In genomic region chr12:121888083-121888477, GRCh38 we compare ENCODE assay signal across 8 cellular contexts. TPM values are rescaled to one million over a fixed set of nuclear protein-coding genes. Genes with fewer than 3 reads are reported as not detected.
A peak's percentile ranks its signal among the peaks of the same experiment; 100 is the strongest.
DNase-seq lines count a peak whose midpoint lies in the region; ATAC-seq lines count a peak whose summit lies in the region.

No MANE protein-coding gene starts in this region.

- ATAC-seq in right cardiac atrium: no peak

- H3K9me3 Mint-ChIP-seq in activated CD4-positive, alpha-beta memory T cell treated with anti-CD3 and anti-CD28 coated beads for 36 hours: no peaks in the 10 kb centered on the region

- H3K9me3 ChIP-seq in right cardiac atrium (ENCODE audit: control insufficient read depth, low read length) (no peaks in the 10 kb centered on the region), skeletal muscle tissue (ENCODE audit: control insufficient read depth in 3 of 3, low read length in 3 of 3) (no peaks in the 10 kb centered on the region)

- 61% methylated on average over 6 of the region's 6 CpGs for WGBS in right cardiac atrium

- no peaks in the 10 kb centered on the region for H3K27me3 Mint-ChIP-seq in activated CD4-positive, alpha-beta memory T cell treated with anti-CD3 and anti-CD28 coated beads for 36 hours

- intact Hi-C loops in activated CD4-positive, alpha-beta memory T cell treated with anti-CD3 and anti-CD28 coated beads for 36 hours (cut with micrococcal nuclease): loop anchor here (1.0 to 5.0 kb wide), 13 partner anchors 31 to 856 kb away; partner anchors contain the start of genes CFAP251, MLXIP, ORAI1 and RNF34
- intact Hi-C loops in right cardiac atrium (cut with DNase I): loop anchor here (5.0 to 10.0 kb wide), 4 partner anchors 46 to 183 kb away; no protein-coding TSS in a partner anchor

- H3K27ac ChIP-seq in right cardiac atrium (ENCODE audit: low read length): peak overlapping the region; percentile 46
- peak overlapping the region; percentile 96 for H3K27ac ChIP-seq in skeletal muscle tissue (ENCODE audit: low read depth, low read length)

- peaks cover 2% of the 10 kb centered on the region; the same call in 1 of the 2 replicates for H3K27me3 ChIP-seq in H7 (ENCODE audit: control insufficient read depth, insufficient read depth, low read length)
- no peaks in the 10 kb centered on the region for H3K27me3 ChIP-seq in right cardiac atrium (ENCODE audit: control insufficient read depth, insufficient read depth)
- H3K27me3 ChIP-seq in skeletal muscle tissue (ENCODE audit: control insufficient read depth in 3 of 3, insufficient read depth in 3 of 3, low read length in 3 of 3): no peaks in the 10 kb centered on the region

- H3K4me3 ChIP-seq in H7 (ENCODE audit: insufficient read depth, low read depth, low read length) (peak overlapping the region; percentile 90), right cardiac atrium (ENCODE audit: low read length) (peak overlapping the region; percentile 93), skeletal muscle tissue (ENCODE audit: low read length in 3 of 3) (peak overlapping the region; percentile 96 to 99 (median 99))

- H3K4me1 ChIP-seq in right cardiac atrium (ENCODE audit: control insufficient read depth, insufficient read depth, low read length): no peaks in the 10 kb centered on the region
- H3K4me1 ChIP-seq in skeletal muscle tissue (ENCODE audit: control insufficient read depth in 3 of 3, insufficient read depth in 3 of 3, low read length in 3 of 3): peaks cover 16 to 31% (median 23%) of the 10 kb centered on the region in 3 donors

- POLR2A ChIA-PET in activated CD4-positive, alpha-beta memory T cell treated with anti-CD3 and anti-CD28 coated beads for 36 hours (lab: Charles Lee): interaction anchor here (0.6 to 2.1 kb wide), 12 partner anchors 24 to 261 kb away, joined by 3 to 9 read pairs (median 3); partner anchors contain the start of genes ORAI1 and RHOF

- H3K4me3 Mint-ChIP-seq in activated CD4-positive, alpha-beta memory T cell treated with anti-CD3 and anti-CD28 coated beads for 36 hours: peak overlapping the region; percentile 100

- H3K36me3 ChIP-seq in H7 (replicated peaks; ENCODE audit: control insufficient read depth, insufficient read depth, low read length) (no peaks in the 10 kb centered on the region), skeletal muscle tissue (ENCODE audit: control insufficient read depth in 3 of 3, insufficient read depth in 3 of 3, low read length in 3 of 3) (peaks cover 6 to 7% (median 7%) of the 10 kb centered on the region in 3 donors)

- peak overlapping the region; percentile 66 to 98 (median 98) for H3K9ac ChIP-seq in skeletal muscle tissue (ENCODE audit: low read depth in 1 of 3, low read length in 3 of 3)

- DNase-seq in H7 (no peak), right cardiac atrium (no peak), NCI-H2196 (lab: John Stamatoyannopoulos, UW; ENCODE audit: unreplicated experiment) (no peak), NCI-H2107 treated with DMSO at 0.1 percent for 48 hours (lab: John Stamatoyannopoulos, UW; ENCODE audit: unreplicated experiment) (no peak), GM19240 (ENCODE audit: insufficient read length, low spot score) (no peak)
- no peak for DNase-seq in activated CD4-positive, alpha-beta memory T cell treated with anti-CD3 and anti-CD28 coated beads for 36 hours
- no peak for DNase-seq in activated CD8-positive, alpha-beta memory T cell treated with anti-CD3 and anti-CD28 coated beads, Interleukin-2, amount 50 U/mL, for 48 hours

- CTCF ChIA-PET in activated CD4-positive, alpha-beta memory T cell treated with anti-CD3 and anti-CD28 coated beads for 36 hours (lab: Charles Lee): interaction anchor here (0.7 to 3.9 kb wide), 32 partner anchors 9 to 235 kb away, joined by 3 to 117 read pairs (median 4); partner anchors contain the start of genes CFAP251, RHOF and TMEM120B

- H3K27ac Mint-ChIP-seq in activated CD4-positive, alpha-beta memory T cell treated with anti-CD3 and anti-CD28 coated beads for 36 hours: peak overlapping the region; percentile 94

- peaks cover 33% of the 10 kb centered on the region for H3K4me1 Mint-ChIP-seq in activated CD4-positive, alpha-beta memory T cell treated with anti-CD3 and anti-CD28 coated beads for 36 hours (ENCODE audit: low read depth)

- H3K36me3 Mint-ChIP-seq in activated CD4-positive, alpha-beta memory T cell treated with anti-CD3 and anti-CD28 coated beads for 36 hours: peaks cover 2% of the 10 kb centered on the region

RNA-seq across cellular contexts. Expression of gene PSMD9, which starts 0.5 kb away (rescaled TPM):
- total RNA-seq in H7 (2014; rRNA removed; shearing (Covaris generic)): 39.2 and 61.2 TPM in 2 replicates
- total RNA-seq in activated CD4-positive, alpha-beta memory T cell treated with anti-CD3 and anti-CD28 coated beads for 36 hours: 10 to 100 TPM; 60.7 to 64.1 TPM
- 10 to 100 TPM; 33.0 to 35.5 (median 34.0) TPM for total RNA-seq in right cardiac atrium
- 46.8 TPM for polyA plus RNA-seq in right cardiac atrium
- total RNA-seq in skeletal muscle tissue: 13.0 TPM

RNA-seq across cellular contexts. Expression of gene HPD, which starts 29.4 kb away (rescaled TPM):
- total RNA-seq in H7 (2014; rRNA removed; shearing (Covaris generic)): 0.80 and 1.1 TPM in 2 replicates
- not detected for total RNA-seq in activated CD4-positive, alpha-beta memory T cell treated with anti-CD3 and anti-CD28 coated beads for 36 hours
- total RNA-seq in right cardiac atrium (1 to 10 TPM; 1.3 to 5.1 (median 1.4) TPM), skeletal muscle tissue (not detected)
- polyA plus RNA-seq in right cardiac atrium: 2.0 TPM

RNA-seq across cellular contexts. Expression of gene CFAP251, which starts 30.3 kb away (rescaled TPM):
- total RNA-seq in H7 (2014; rRNA removed; shearing (Covaris generic)): 0.15 and 0.24 TPM in 2 replicates
- total RNA-seq in activated CD4-positive, alpha-beta memory T cell treated with anti-CD3 and anti-CD28 coated beads for 36 hours: 1 to 10 TPM; 1.3 to 1.6 TPM
- total RNA-seq in right cardiac atrium: under 1 TPM; 0.61 to 0.91 (median 0.75) TPM
- 0.54 TPM for polyA plus RNA-seq in right cardiac atrium
- 2.6 TPM for total RNA-seq in skeletal muscle tissue
